13 cellular contexts compared by ENCODE assay signal in genomic region chr6:158611600-158612041, GRCh38. TPM values are rescaled to one million over a fixed set of nuclear protein-coding genes. Genes with fewer than 3 reads are reported as not detected.
A peak's percentile ranks its signal among the peaks of the same experiment; 100 is the strongest.
DNase-seq lines count a peak whose midpoint lies in the region; ATAC-seq and TF ChIP-seq lines count a peak whose summit lies in the region.
"Had no signal": no experiment of that assay in that cellular context is flagged by ENCODE, and none has a peak within 500 bp of the region (broad histone marks: within the 10 kb centered on the region; RNA-seq: fewer than 3 reads in every experiment).

No MANE protein-coding gene starts in this region.

- H3K36me3 ChIP-seq in testis (ENCODE audit: low read depth, missing control alignments), result no peaks in the 10 kb centered on the region

- no peak for ATAC-seq in T-helper 17 cell
- no peak for ATAC-seq in left lobe of liver

- no peaks in the 10 kb centered on the region for H3K9me3 ChIP-seq in T-helper 17 cell (ENCODE audit: control insufficient read depth, low read length, poor library complexity, severe bottlenecking)
- H3K9me3 ChIP-seq in testis, result no peaks in the 10 kb centered on the region
- H3K9me3 ChIP-seq: SJSA1 had no signal

- peaks cover 4% of the 10 kb centered on the region for H3K36me3 Mint-ChIP-seq in T-helper 17 cell (ENCODE audit: low read depth)

- no peaks in the 10 kb centered on the region for H3K27me3 Mint-ChIP-seq in T-helper 17 cell
- H3K27me3 Mint-ChIP-seq: activated B cell treated with CpG ODN at 0.5 μM for 24 hours; activated T-cell treated with anti-CD3 and anti-CD28 coated beads, Interleukin-2, amount 50 U/mL, for 24 hours had no signal

- H3K27ac Mint-ChIP-seq in T-helper 17 cell, result peak overlapping the region; percentile 79
- H3K27ac Mint-ChIP-seq: activated B cell treated with CpG ODN at 0.5 μM for 24 hours had no signal

- peaks cover 26% of the 10 kb centered on the region for H3K4me1 ChIP-seq in testis
- H3K4me1 ChIP-seq: SJSA1 had no signal

- intact Hi-C loops in testis (cut with DNase I; ENCODE audit: low total_unique reads), result no loop called here

- DNase-seq in T-helper 17 cell (no peak), epithelial cell of esophagus (ENCODE audit: low read depth) (peak; percentile 52), left lobe of liver (ENCODE audit: low spot score) (peak; percentile 24), testis (peak; percentile 79), pons (ENCODE audit: low spot score) (no peak), NCI-H2227 treated with DMSO at 0.1 percent for 48 hours (lab: John Stamatoyannopoulos, UW) (no peak), SHP77 treated with DMSO at 0.1 percent for 48 hours (lab: John Stamatoyannopoulos, UW) (no peak)
- DNase-seq: activated B cell treated with CpG ODN at 0.5 μM for 24 hours; activated T-cell treated with anti-CD3 and anti-CD28 coated beads, Interleukin-2, amount 50 U/mL, for 24 hours; aorta; NCI-H187 had no signal

- no peak overlapping the region for H3K4me3 Mint-ChIP-seq in T-helper 17 cell
- H3K4me3 Mint-ChIP-seq: activated B cell treated with CpG ODN at 0.5 μM for 24 hours; activated T-cell treated with anti-CD3 and anti-CD28 coated beads, Interleukin-2, amount 50 U/mL, for 24 hours had no signal

- no peak for TF ChIP-seq POLR2A in testis (IDR thresholded peaks at IDR 0.05)

- H3K27ac ChIP-seq in testis, result peak overlapping the region; percentile 23 to 67
- H3K27ac ChIP-seq: KMS-11, SJSA1 had no signal

- H3K27me3 ChIP-seq in testis, result no peaks in the 10 kb centered on the region
- H3K27me3 ChIP-seq: SJSA1 had no signal

- TF ChIP-seq CTCF in epithelial cell of esophagus (IDR thresholded peaks at IDR 0.05; ENCODE audit: insufficient read depth, low read depth, low read length, missing control alignments) (no peak), testis (IDR thresholded peaks at IDR 0.05) (no peak)

- WGBS in testis, 2 donors, result 44 to 64% methylated on average over 9 of the region's 9 CpGs

- H3K4me3 ChIP-seq in epithelial cell of esophagus (ENCODE audit: low read length) (no peak overlapping the region), testis (no peak overlapping the region)
- H3K4me3 ChIP-seq: SJSA1 had no signal

- H3K4me1 Mint-ChIP-seq in T-helper 17 cell, result peaks cover 4% of the 10 kb centered on the region
- H3K4me1 Mint-ChIP-seq: activated B cell treated with CpG ODN at 0.5 μM for 24 hours had no signal

RNA-seq across cellular contexts. Expression of gene DYNLT1, which starts 32.9 kb away (rescaled TPM):
- total RNA-seq in T-helper 17 cell, result 100 to 1,000 TPM in 1 of 2 donors, 10 to 100 TPM in 1; 87.2 to 107 TPM
- 29.9 TPM for total RNA-seq in left lobe of liver
- total RNA-seq in testis, result 100 to 1,000 TPM; 165 to 200 TPM
- polyA plus RNA-seq in testis (ENCODE audit: insufficient read depth, low read depth, low replicate concordance), result 319 TPM

RNA-seq across cellular contexts. Expression of gene SYTL3, which starts 38.2 kb away (rescaled TPM):
- total RNA-seq in T-helper 17 cell, result 10 to 100 TPM; 28.9 to 36.1 TPM
- total RNA-seq in left lobe of liver, result 0.43 TPM
- total RNA-seq in testis, result 10 to 100 TPM; 10.2 to 11.0 TPM
- 7.0 TPM for polyA plus RNA-seq in testis (ENCODE audit: insufficient read depth, low read depth, low replicate concordance)

RNA-seq across cellular contexts. Expression of gene TMEM181, which starts 51.7 kb away (rescaled TPM):
- total RNA-seq in T-helper 17 cell (10 to 100 TPM; 17.6 to 20.4 TPM), left lobe of liver (12.0 TPM), testis (10 to 100 TPM; 74.6 to 81.0 TPM)
- polyA plus RNA-seq in testis (ENCODE audit: insufficient read depth, low read depth, low replicate concordance), result 41.4 TPM

Comparison
In these comparisons a context has a peak if more than half of its experiments do, and no peak if none do; other contexts are left out.
1. DNase-seq: peak in epithelial cell of esophagus (single experiment), left lobe of liver (single experiment) and testis (single experiment); none in T-helper 17 cell (0 of 3), pons (single experiment), NCI-H2227 treated with DMSO at 0.1 percent for 48 hours (single experiment) and SHP77 treated with DMSO at 0.1 percent for 48 hours (single experiment).